In genomic region chr22:33869946-33870345, GRCh38 we compare ENCODE assay signal across 1 cellular context.
TF ChIP-seq lines count a peak whose summit lies in the region.

No MANE protein-coding gene starts in this region.

TF ChIP-seq in HepG2, 621 proteins besides CTCF, POLR2A, EP300 and RAD21:
- TF ChIP-seq HNRNPH1 (optimal IDR thresholded peaks at IDR 0.05; ENCODE audit: low read depth, low read length): no peak
- no peak for TF ChIP-seq ZSCAN25 (CRISPR knock-in tag; IDR thresholded peaks at IDR 0.05)
- 0 out of 2 replicates have a peak, but pooled peaks have one; percentile 37 for TF ChIP-seq ATF7 (IDR thresholded peaks at IDR 0.05)
- no peak for TF ChIP-seq ATF7 (CRISPR knock-in tag; IDR thresholded peaks at IDR 0.05)
- no peak for TF ChIP-seq ZBTB42 (CRISPR knock-in tag; IDR thresholded peaks at IDR 0.05)
